Comparison of ENCODE assay signal across 8 cellular contexts in the genomic region with DNA sequence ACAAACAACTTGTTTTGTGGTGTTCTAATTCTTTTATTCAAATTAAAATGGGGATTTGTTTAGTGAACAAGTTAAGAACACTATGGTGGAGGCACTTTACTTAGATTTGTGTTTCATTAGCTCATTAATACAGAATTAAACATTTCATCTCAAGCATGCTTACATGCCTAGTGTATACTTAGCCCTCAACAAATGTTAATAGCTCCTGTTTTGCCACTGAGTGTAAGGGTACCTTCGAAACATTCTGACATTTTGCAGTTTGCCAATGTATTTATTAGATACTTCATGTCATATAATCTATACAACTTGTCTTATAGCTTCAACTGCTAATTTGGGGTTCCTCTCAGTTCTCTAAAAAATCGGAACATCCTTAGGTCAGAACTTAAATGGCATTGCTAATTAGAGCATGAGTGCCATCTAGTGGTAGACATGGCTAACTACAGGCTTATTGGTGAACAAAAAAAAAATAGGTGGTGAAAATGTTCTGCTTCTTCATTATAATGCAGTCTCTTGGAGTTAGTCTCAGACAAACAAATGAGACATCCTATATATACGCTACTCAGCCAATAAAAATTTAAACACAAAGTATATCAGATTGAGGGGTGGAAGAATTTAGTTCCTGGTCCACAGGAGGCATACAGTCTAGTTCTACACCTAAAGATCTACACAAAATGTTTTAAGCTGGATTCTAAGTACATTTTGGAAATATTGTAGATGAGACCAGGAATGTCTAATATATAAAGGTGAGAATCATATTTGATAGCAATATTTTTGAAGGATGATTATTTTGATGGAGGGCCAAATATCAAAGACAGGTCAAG. TPM values are rescaled to one million over a fixed set of nuclear protein-coding genes. Genes with fewer than 3 reads are reported as not detected.
DNase-seq lines count a peak whose midpoint lies in the region; ATAC-seq, FAIRE-seq and TF ChIP-seq lines count a peak whose summit lies in the region.

No MANE protein-coding gene starts in this region.

- no peak for TF ChIP-seq POLR2A in A549 (IDR thresholded peaks at IDR 0.05; ENCODE audit: low read length)

- peak; percentile 71 to 81 for TF ChIP-seq RAD21 in A549 (conservative IDR thresholded peaks at IDR 0.05 in 1 of 2, IDR thresholded peaks at IDR 0.05 in 1 of 2)
- TF ChIP-seq RAD21 in liver (IDR thresholded peaks at IDR 0.05): peak; percentile 92 to 94

- H3K4me3 ChIP-seq in A549 (no peak overlapping the region), brain microvascular endothelial cell (ENCODE audit: low read depth, low read length) (no peak overlapping the region), liver (ENCODE audit: low read depth in 1 of 3, low read length in 3 of 3) (no peak overlapping the region)

- no peaks in the 10 kb centered on the region for H3K36me3 ChIP-seq in brain microvascular endothelial cell (replicated peaks)
- H3K36me3 ChIP-seq in liver (ENCODE audit: control insufficient read depth in 4 of 4, insufficient read depth in 3 of 4, low read depth in 1 of 4, low read length in 3 of 4): no peaks in the 10 kb centered on the region

- POLR2A ChIA-PET in A549 (lab: Yijun Ruan, JAX): no interaction called here

- H3K4me2 ChIP-seq in A549: no peak overlapping the region

- FAIRE-seq in A549 (lab: Jason Lieb, UNC): no peak

- H3K27me3 ChIP-seq in brain microvascular endothelial cell (replicated peaks) (peaks cover 4% of the 10 kb centered on the region), liver (ENCODE audit: control insufficient read depth in 4 of 4, insufficient read depth in 4 of 4, low read length in 3 of 4) (peaks cover 0 to 9% (median 3%) of the 10 kb centered on the region in 4 donors)

- CTCF ChIA-PET in A549 (lab: Yijun Ruan, JAX): interaction anchor here (0.6 to 1.4 kb wide), 7 partner anchors 8 to 1272 kb away, joined by 3 to 12 read pairs (median 4); no protein-coding TSS in a partner anchor

- DNase-seq in A549 (ENCODE audit: low read depth in 1 of 2, low spot score in 1 of 2) (peak; percentile 1 to 39), NCI-H345 (lab: John Stamatoyannopoulos, UW) (peak; percentile 50), brain microvascular endothelial cell (peak; percentile 19), HuH-7.5 (ENCODE audit: low spot score) (no peak), NCI-H187 (lab: John Stamatoyannopoulos, UW) (no peak)

- no peak overlapping the region for H3K9ac ChIP-seq in liver (ENCODE audit: low read depth in 1 of 2, low read length in 2 of 2)

- in situ Hi-C loops in brain microvascular endothelial cell (cut with HindIII; ENCODE audit: low pct_ligation_motif_present, low sequenced_read_pairs): no loop called here

- H3K27ac ChIP-seq in A549 (no peak overlapping the region), brain microvascular endothelial cell (no peak overlapping the region), liver (ENCODE audit: low read depth in 1 of 2, low read length in 2 of 2) (no peak overlapping the region)

- H3K9me3 ChIP-seq in A549 (no peaks in the 10 kb centered on the region), liver (ENCODE audit: control insufficient read depth in 4 of 4, low read length in 3 of 4) (no peaks in the 10 kb centered on the region)

- H3K4me1 ChIP-seq in A549 (no peaks in the 10 kb centered on the region), liver (ENCODE audit: control insufficient read depth in 4 of 4, insufficient read depth in 4 of 4, low read length in 3 of 4) (peaks cover 0 to 6% (median 5%) of the 10 kb centered on the region in 4 donors)

- ATAC-seq in A549: no peak
- ATAC-seq in HG02885 (IDR thresholded peaks at IDR 0.05; ENCODE audit: poor library complexity, unreplicated experiment): peak; percentile 81

- WGBS in A549 (ENCODE audit: missing lambda C conversion rate): 1% methylated on average over 3 of the region's 3 CpGs
- WGBS in liver: 13% methylated on average over 3 of the region's 3 CpGs

- TF ChIP-seq CTCF in A549 (IDR thresholded peaks at IDR 0.05) (peak; percentile 74), GM12872 (IDR thresholded peaks at IDR 0.05; ENCODE audit: insufficient read depth, low read depth, low read length) (peak; percentile 77), brain microvascular endothelial cell (IDR thresholded peaks at IDR 0.05; ENCODE audit: low read depth, low read length, missing control alignments) (peak; percentile 63), liver (IDR thresholded peaks at IDR 0.05; ENCODE audit: low read depth, low read length, missing input control) (peak; percentile 83)

- TF ChIP-seq EP300 in A549 (IDR thresholded peaks at IDR 0.05): no peak

TF ChIP-seq in A549, 52 proteins besides CTCF, POLR2A, EP300 and RAD21:
- TF ChIP-seq SMC3 (IDR thresholded peaks at IDR 0.05): peak; percentile 70
- TF ChIP-seq, protein P1, sequence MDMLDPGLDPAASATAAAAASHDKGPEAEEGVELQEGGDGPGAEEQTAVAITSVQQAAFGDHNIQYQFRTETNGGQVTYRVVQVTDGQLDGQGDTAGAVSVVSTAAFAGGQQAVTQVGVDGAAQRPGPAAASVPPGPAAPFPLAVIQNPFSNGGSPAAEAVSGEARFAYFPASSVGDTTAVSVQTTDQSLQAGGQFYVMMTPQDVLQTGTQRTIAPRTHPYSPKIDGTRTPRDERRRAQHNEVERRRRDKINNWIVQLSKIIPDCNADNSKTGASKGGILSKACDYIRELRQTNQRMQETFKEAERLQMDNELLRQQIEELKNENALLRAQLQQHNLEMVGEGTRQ (IDR thresholded peaks at IDR 0.05): no peak
TF ChIP-seq in A549: peak in this region for 1.

TF ChIP-seq in liver, 16 proteins besides CTCF, POLR2A, EP300 and RAD21:
- TF ChIP-seq NR2F2 (IDR thresholded peaks at IDR 0.05): no peak
- no peak for TF ChIP-seq RXRA (IDR thresholded peaks at IDR 0.05)
- TF ChIP-seq EGR1 (IDR thresholded peaks at IDR 0.05; ENCODE audit: low read depth in 2 of 2): no peak
- TF ChIP-seq HNF4G (IDR thresholded peaks at IDR 0.05): no peak
- no peak for TF ChIP-seq YY1 (IDR thresholded peaks at IDR 0.05)
- TF ChIP-seq, protein P2, sequence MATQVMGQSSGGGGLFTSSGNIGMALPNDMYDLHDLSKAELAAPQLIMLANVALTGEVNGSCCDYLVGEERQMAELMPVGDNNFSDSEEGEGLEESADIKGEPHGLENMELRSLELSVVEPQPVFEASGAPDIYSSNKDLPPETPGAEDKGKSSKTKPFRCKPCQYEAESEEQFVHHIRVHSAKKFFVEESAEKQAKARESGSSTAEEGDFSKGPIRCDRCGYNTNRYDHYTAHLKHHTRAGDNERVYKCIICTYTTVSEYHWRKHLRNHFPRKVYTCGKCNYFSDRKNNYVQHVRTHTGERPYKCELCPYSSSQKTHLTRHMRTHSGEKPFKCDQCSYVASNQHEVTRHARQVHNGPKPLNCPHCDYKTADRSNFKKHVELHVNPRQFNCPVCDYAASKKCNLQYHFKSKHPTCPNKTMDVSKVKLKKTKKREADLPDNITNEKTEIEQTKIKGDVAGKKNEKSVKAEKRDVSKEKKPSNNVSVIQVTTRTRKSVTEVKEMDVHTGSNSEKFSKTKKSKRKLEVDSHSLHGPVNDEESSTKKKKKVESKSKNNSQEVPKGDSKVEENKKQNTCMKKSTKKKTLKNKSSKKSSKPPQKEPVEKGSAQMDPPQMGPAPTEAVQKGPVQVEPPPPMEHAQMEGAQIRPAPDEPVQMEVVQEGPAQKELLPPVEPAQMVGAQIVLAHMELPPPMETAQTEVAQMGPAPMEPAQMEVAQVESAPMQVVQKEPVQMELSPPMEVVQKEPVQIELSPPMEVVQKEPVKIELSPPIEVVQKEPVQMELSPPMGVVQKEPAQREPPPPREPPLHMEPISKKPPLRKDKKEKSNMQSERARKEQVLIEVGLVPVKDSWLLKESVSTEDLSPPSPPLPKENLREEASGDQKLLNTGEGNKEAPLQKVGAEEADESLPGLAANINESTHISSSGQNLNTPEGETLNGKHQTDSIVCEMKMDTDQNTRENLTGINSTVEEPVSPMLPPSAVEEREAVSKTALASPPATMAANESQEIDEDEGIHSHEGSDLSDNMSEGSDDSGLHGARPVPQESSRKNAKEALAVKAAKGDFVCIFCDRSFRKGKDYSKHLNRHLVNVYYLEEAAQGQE (IDR thresholded peaks at IDR 0.05): no peak
- TF ChIP-seq HNF4A (conservative IDR thresholded peaks at IDR 0.05): no peak
- TF ChIP-seq GABPA (IDR thresholded peaks at IDR 0.05 in 1 of 2, conservative IDR thresholded peaks at IDR 0.05 in 1 of 2): no peak
- TF ChIP-seq, protein P3, sequence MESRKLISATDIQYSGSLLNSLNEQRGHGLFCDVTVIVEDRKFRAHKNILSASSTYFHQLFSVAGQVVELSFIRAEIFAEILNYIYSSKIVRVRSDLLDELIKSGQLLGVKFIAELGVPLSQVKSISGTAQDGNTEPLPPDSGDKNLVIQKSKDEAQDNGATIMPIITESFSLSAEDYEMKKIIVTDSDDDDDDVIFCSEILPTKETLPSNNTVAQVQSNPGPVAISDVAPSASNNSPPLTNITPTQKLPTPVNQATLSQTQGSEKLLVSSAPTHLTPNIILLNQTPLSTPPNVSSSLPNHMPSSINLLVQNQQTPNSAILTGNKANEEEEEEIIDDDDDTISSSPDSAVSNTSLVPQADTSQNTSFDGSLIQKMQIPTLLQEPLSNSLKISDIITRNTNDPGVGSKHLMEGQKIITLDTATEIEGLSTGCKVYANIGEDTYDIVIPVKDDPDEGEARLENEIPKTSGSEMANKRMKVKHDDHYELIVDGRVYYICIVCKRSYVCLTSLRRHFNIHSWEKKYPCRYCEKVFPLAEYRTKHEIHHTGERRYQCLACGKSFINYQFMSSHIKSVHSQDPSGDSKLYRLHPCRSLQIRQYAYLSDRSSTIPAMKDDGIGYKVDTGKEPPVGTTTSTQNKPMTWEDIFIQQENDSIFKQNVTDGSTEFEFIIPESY (IDR thresholded peaks at IDR 0.05): no peak
- TF ChIP-seq TAF1 (conservative IDR thresholded peaks at IDR 0.05): no peak
- no peak for TF ChIP-seq FOXA1 (IDR thresholded peaks at IDR 0.05)
TF ChIP-seq in liver: peak in this region for 0.

RNA-seq across cellular contexts. Expression of a gene that starts 4.9 kb away (rescaled TPM):
- polyA plus RNA-seq in A549 (2011; rRNA removed) (0.08 TPM in 1 of 2 replicates, not detected in the other), A549 (2017; fragmentation: RNase III; extraction: RNeasy Plus Mini Kit Qiagen cat#74134 plus additional on column Dnase treatment) (0.03 TPM in 1 of 3 replicates, not detected in the others), liver (under 1 TPM; 0.01 to 0.03 TPM)
- polyA plus RNA-seq in A549 (2012; cell fraction: cytosol; rRNA removed): not detected in 2 replicates
- not detected in 2 replicates for polyA plus RNA-seq in A549 (2012; cell fraction: nucleus; rRNA removed)
- not detected in 2 replicates for polyA minus RNA-seq in A549 (2011; rRNA and poly(A)+ RNA removed)
- under 1 TPM; 0.05 to 0.08 TPM for total RNA-seq in liver

Comparison
In these comparisons a context has a peak if more than half of its experiments do, and no peak if none do; other contexts are left out.
1. DNase-seq: peak in A549 (2 of 2), NCI-H345 (single experiment) and brain microvascular endothelial cell (single experiment); none in HuH-7.5 (single experiment) and NCI-H187 (0 of 2).
2. Peak in every context shown above with its lines, with median percentiles within 50 percentile points of each other: CTCF ChIP-seq.